In the genomic region with DNA sequence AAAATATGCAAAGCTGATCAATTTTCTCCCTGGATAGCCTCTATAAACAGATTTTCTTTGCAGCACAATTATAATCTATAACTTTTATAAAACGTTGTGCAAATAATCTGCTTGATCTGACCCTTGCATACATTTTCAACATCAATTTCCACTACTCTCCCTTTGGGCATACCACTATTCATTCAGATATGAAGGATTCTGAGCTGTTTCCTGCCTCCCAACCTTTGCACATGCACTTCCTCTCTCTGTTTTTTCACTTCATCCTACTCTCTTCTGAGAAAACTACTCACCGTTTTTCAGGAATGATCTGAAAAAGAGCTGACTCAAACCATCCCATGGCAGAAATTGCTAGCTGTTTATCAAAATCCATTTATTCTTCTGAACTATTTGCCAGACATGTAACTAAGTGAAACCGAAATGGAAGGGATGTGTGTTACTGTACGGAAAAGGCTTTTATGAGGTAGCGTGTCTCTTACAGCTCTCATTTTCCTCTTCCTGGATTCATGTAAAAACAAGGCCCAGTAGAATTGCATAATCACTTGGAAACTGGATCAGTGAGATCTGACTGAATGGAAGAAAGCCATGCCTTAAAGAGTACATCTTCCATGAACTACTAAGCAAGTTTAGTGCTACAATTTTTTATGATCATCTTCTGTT, we compare ENCODE assay signal across 26 cellular contexts.
A peak's percentile ranks its signal among the peaks of the same experiment; 100 is the strongest.
DNase-seq lines count a peak whose midpoint lies in the region; ATAC-seq and TF ChIP-seq lines count a peak whose summit lies in the region.
"Had no signal": no experiment of that assay in that cellular context is flagged by ENCODE, and none has a peak within 500 bp of the region (broad histone marks: within the 10 kb centered on the region; RNA-seq: fewer than 3 reads in every experiment).

No MANE protein-coding gene starts in this region.

- no peaks in the 10 kb centered on the region for H4K20me1 ChIP-seq in H9 (ENCODE audit: control insufficient read depth, insufficient read depth, insufficient read length)

- no peak for ATAC-seq in GM18520 (IDR thresholded peaks at IDR 0.05; ENCODE audit: unreplicated experiment)
- no peak for ATAC-seq in gastroesophageal sphincter
- ATAC-seq: A549; left lobe of liver; sciatic nerve; stimulated activated naive CD8-positive, alpha-beta T cell treated with anti-CD3 and anti-CD28 coated beads, Interleukin-15, Interleukin-2, amounts not matched to agents 100 U/mL and 50 U/mL, for 24 hours had no signal

- no peak overlapping the region for H3K4ac ChIP-seq in H9 (ENCODE audit: low read depth, low read length)

- H2BK5ac ChIP-seq in H9 (ENCODE audit: insufficient read length, low read length): no peak overlapping the region

- H2BK120ac ChIP-seq in H9 (ENCODE audit: low read depth, low read length, poor library complexity, severe bottlenecking): no peak overlapping the region

- no peaks in the 10 kb centered on the region for H3K27me3 Mint-ChIP-seq in H9 (ENCODE audit: low read depth)

- WGBS in H9 (ENCODE audit: extremely low coverage, insufficient read length, low lambda C conversion rate): 100% methylated on average over 1 of the region's 5 CpGs
- WGBS in gastroesophageal sphincter (ENCODE audit: low coverage in 1 of 2), 2 donors: 58 to 62% methylated on average over 5 of the region's 5 CpGs

- no peak overlapping the region for H3K4me3 Mint-ChIP-seq in H9

- no peak overlapping the region for H4K5ac ChIP-seq in H9 (ENCODE audit: insufficient read length, low read depth, low read length)

- H3K4me3 ChIP-seq in ACC112 (ENCODE audit: low read depth, low read length) (no peak overlapping the region), Peyer's patch (no peak overlapping the region), gastroesophageal sphincter (no peak overlapping the region)
- H3K4me3 ChIP-seq: A549, gastrocnemius medialis, hepatocyte, vagina had no signal

- H2AK5ac ChIP-seq in H9 (ENCODE audit: insufficient read length, low read length): no peak overlapping the region

- no peak overlapping the region for H2BK12ac ChIP-seq in H9 (ENCODE audit: insufficient read length, low read depth, low read length)

- H3K18ac ChIP-seq in H9 (ENCODE audit: insufficient read length, low read depth, low read length): no peak overlapping the region

- H3K9ac ChIP-seq in H9 (ENCODE audit: extremely low read depth, insufficient read length, low read length): no peak overlapping the region

- TF ChIP-seq EP300 in gastroesophageal sphincter (IDR thresholded peaks at IDR 0.05): no peak

- no peak overlapping the region for H2BK15ac ChIP-seq in H9 (ENCODE audit: low read depth, low read length)

- H3K36me3 Mint-ChIP-seq in H9 (ENCODE audit: insufficient read depth in 1 of 3, low read depth in 3 of 3): no peaks in the 10 kb centered on the region

- peak; percentile 5 for DNase-seq in LHCN-M2 (ENCODE audit: low read depth)
- peak; percentile 1 for DNase-seq in dermis blood vessel endothelial cell
- DNase-seq in iris pigment epithelial cell (ENCODE audit: low read depth): peak; percentile 1
- DNase-seq in H9: no peak
- no peak for DNase-seq in Peyer's patch
- DNase-seq: activated CD4-positive, alpha-beta T cell treated with anti-CD3 and anti-CD28 coated beads for 4 hours; activated CD8-positive, alpha-beta memory T cell treated with anti-CD3 and anti-CD28 coated beads for 24 hours; activated gamma-delta T cell treated with Interleukin-2 at 50 U/mL for 16 hours; BE2C; DMS79; gastrocnemius medialis; GDM1; Karpas-422; NCI-H146; NCI-H2171; NCI-H524 treated with DMSO at 0.1 percent for 48 hours; stimulated activated naive CD8-positive, alpha-beta T cell treated with anti-CD3 and anti-CD28 coated beads, Interleukin-15, Interleukin-2, amounts not matched to agents 100 U/mL and 50 U/mL, for 24 hours had no signal

- no peak overlapping the region for H4K91ac ChIP-seq in H9 (ENCODE audit: insufficient read length, low read depth, low read length)

- no peak overlapping the region for H3K4me2 ChIP-seq in H9 (ENCODE audit: insufficient read depth, insufficient read length, low read length)
- H3K4me2 ChIP-seq: A549, hepatocyte had no signal

- H3K14ac ChIP-seq in H9 (ENCODE audit: insufficient read depth, low read length): no peak overlapping the region

- H3K79me2 ChIP-seq in ACC112 (ENCODE audit: control insufficient read depth, insufficient read depth, low read length, unreplicated experiment) (no peaks in the 10 kb centered on the region), H9 (ENCODE audit: insufficient read depth, low read length) (no peaks in the 10 kb centered on the region)
- H3K79me2 ChIP-seq: hepatocyte had no signal

- H3K4me1 ChIP-seq in ACC112 (ENCODE audit: control insufficient read depth, insufficient read depth, low read length, unreplicated experiment) (no peaks in the 10 kb centered on the region), H9 (ENCODE audit: insufficient read depth, low read length) (no peaks in the 10 kb centered on the region), Peyer's patch (no peaks in the 10 kb centered on the region), gastroesophageal sphincter (no peaks in the 10 kb centered on the region)
- H3K4me1 ChIP-seq: A549, BE2C, gastrocnemius medialis, vagina had no signal

- no peak overlapping the region for H3K27ac Mint-ChIP-seq in H9

- H2BK20ac ChIP-seq in H9 (ENCODE audit: low read depth, low read length, poor library complexity, severe bottlenecking): no peak overlapping the region

- H3K4me1 Mint-ChIP-seq in H9: no peaks in the 10 kb centered on the region

- TF ChIP-seq CTCF in H9 (conservative IDR thresholded peaks at IDR 0.05): no peak
- no peak for TF ChIP-seq CTCF in Peyer's patch (IDR thresholded peaks at IDR 0.05)
- TF ChIP-seq CTCF in gastroesophageal sphincter (IDR thresholded peaks at IDR 0.05): no peak

- H3K27ac ChIP-seq in ACC112 (ENCODE audit: low read depth, low read length) (peak overlapping the region; percentile 50; the same call in 1 of the 2 replicates), H9 (ENCODE audit: insufficient read length, low read depth, low read length) (no peak overlapping the region), Peyer's patch (no peak overlapping the region), gastroesophageal sphincter (no peak overlapping the region)
- H3K27ac ChIP-seq: A549, gastrocnemius medialis, hepatocyte, vagina, VCaP had no signal

- H3K56ac ChIP-seq in H9 (ENCODE audit: insufficient read length, low read depth, low read length): no peak overlapping the region

- no peak overlapping the region for H3K23ac ChIP-seq in H9 (ENCODE audit: insufficient read length, low read depth, low read length)

- H3K79me1 ChIP-seq in H9 (ENCODE audit: insufficient read depth, low read depth, low read length, poor library complexity, severe bottlenecking): no peaks in the 10 kb centered on the region

- H3K23me2 ChIP-seq in H9 (ENCODE audit: insufficient read length, low read depth, low read length, poor library complexity, severe bottlenecking): no peaks in the 10 kb centered on the region

- no peaks in the 10 kb centered on the region for H3K9me3 ChIP-seq in H9 (ENCODE audit: control insufficient read depth, low read depth, low read length)
- no peaks in the 10 kb centered on the region for H3K9me3 ChIP-seq in Peyer's patch
- peaks cover 0 to 11% (median 0%) of the 10 kb centered on the region in 3 donors for H3K9me3 ChIP-seq in gastroesophageal sphincter
- H3K9me3 ChIP-seq: A549, gastrocnemius medialis, vagina had no signal

- H3K36me3 ChIP-seq in ACC112 (ENCODE audit: insufficient read depth, low read length): no peaks in the 10 kb centered on the region
- no peaks in the 10 kb centered on the region for H3K36me3 ChIP-seq in Peyer's patch
- H3K36me3 ChIP-seq in gastroesophageal sphincter: no peaks in the 10 kb centered on the region
- H3K36me3 ChIP-seq: BE2C, gastrocnemius medialis, vagina had no signal

- H3K9me3 Mint-ChIP-seq in H9: peaks cover 2 to 5% of the 10 kb centered on the region in 2 experiments; a peak in 3 of 5 replicates

- no peak overlapping the region for H4K8ac ChIP-seq in H9 (replicated peaks; ENCODE audit: insufficient read length, low read depth, low read length)

- TF ChIP-seq POLR2A in Peyer's patch (IDR thresholded peaks at IDR 0.05) (no peak), gastroesophageal sphincter (IDR thresholded peaks at IDR 0.05) (no peak)

- H2AFZ ChIP-seq in ACC112 (ENCODE audit: low read length, unreplicated experiment) (peak overlapping the region; percentile 71), H9 (ENCODE audit: low read length) (no peak overlapping the region)
- H2AFZ ChIP-seq: hepatocyte had no signal

- H3T11ph ChIP-seq in H9 (ENCODE audit: low read length): no peak overlapping the region

- H3K27me3 ChIP-seq in ACC112 (ENCODE audit: insufficient read depth, low read length) (no peaks in the 10 kb centered on the region), H9 (ENCODE audit: insufficient read depth, low read length) (no peaks in the 10 kb centered on the region), Peyer's patch (no peaks in the 10 kb centered on the region), gastroesophageal sphincter (no peaks in the 10 kb centered on the region)
- H3K27me3 ChIP-seq: BE2C, gastrocnemius medialis, hepatocyte, vagina had no signal

Comparison
In these comparisons a context has a peak if more than half of its experiments do, and no peak if none do; other contexts are left out.
1. DNase-seq: peak in LHCN-M2 (single experiment), dermis blood vessel endothelial cell (single experiment) and iris pigment epithelial cell (single experiment); none in H9 (single experiment) and Peyer's patch (0 of 3).